In genomic region chr6:149028767-149029405, GRCh38 we compare ENCODE assay signal across 8 cellular contexts.
DNase-seq lines count a peak whose midpoint lies in the region; ATAC-seq, FAIRE-seq and TF ChIP-seq lines count a peak whose summit lies in the region.

No MANE protein-coding gene starts in this region.

- TF ChIP-seq CTCF in GM13977 (IDR thresholded peaks at IDR 0.05; ENCODE audit: extremely low read depth, insufficient read depth, missing control alignments) (peak; percentile 56), brain (conservative IDR thresholded peaks at IDR 0.05) (peak; percentile 81 to 88)

- H3K4me3 Mint-ChIP-seq in T-helper 1 cell treated with Interleukin-12 subunit alpha and Interleukin-12 subunit beta and Interleukin-4 antibody, amounts not matched to agents 30 μg/mL and 1 μg/mL, for 36 hours = peak overlapping the region; percentile 74
- peak overlapping the region in 1 of 5 experiments; percentile 65 for H3K4me3 Mint-ChIP-seq in brain

- peaks cover 51% of the 10 kb centered on the region for H3K4me1 Mint-ChIP-seq in T-helper 1 cell treated with Interleukin-12 subunit alpha and Interleukin-12 subunit beta and Interleukin-4 antibody, amounts not matched to agents 30 μg/mL and 1 μg/mL, for 36 hours (ENCODE audit: low read depth)
- peaks cover 27% of the 10 kb centered on the region for H3K4me1 Mint-ChIP-seq in brain

- no peaks in the 10 kb centered on the region for H3K27me3 Mint-ChIP-seq in T-helper 1 cell treated with Interleukin-12 subunit alpha and Interleukin-12 subunit beta and Interleukin-4 antibody, amounts not matched to agents 30 μg/mL and 1 μg/mL, for 36 hours (ENCODE audit: low read depth)
- H3K27me3 Mint-ChIP-seq in brain = no peaks in the 10 kb centered on the region

- DNase-seq in GM13977 (ENCODE audit: low spot score) = peak; percentile 63
- DNase-seq in NCI-H2029 treated with DMSO at 0.1 percent for 48 hours (lab: John Stamatoyannopoulos, UW) = peak; percentile 8
- DNase-seq in iPS-NIHi7 (ENCODE audit: extremely low spot score) = peak; percentile 44
- peak; percentile 33 to 47 for DNase-seq in stimulated activated CD4-positive, alpha-beta T cell treated with anti-CD3 and anti-CD28 coated beads, Interleukin-1b, Interleukin-23, amount 100 ng/mL, for 1 hour (ENCODE audit: low read depth in 2 of 2)

- peaks cover 8% of the 10 kb centered on the region for H3K9me3 Mint-ChIP-seq in T-helper 1 cell treated with Interleukin-12 subunit alpha and Interleukin-12 subunit beta and Interleukin-4 antibody, amounts not matched to agents 30 μg/mL and 1 μg/mL, for 36 hours
- no peaks in the 10 kb centered on the region for H3K9me3 Mint-ChIP-seq in brain

- no peak for ATAC-seq in HG03469 (IDR thresholded peaks at IDR 0.05; ENCODE audit: unreplicated experiment)

- peaks cover 6% of the 10 kb centered on the region for H3K36me3 Mint-ChIP-seq in T-helper 1 cell treated with Interleukin-12 subunit alpha and Interleukin-12 subunit beta and Interleukin-4 antibody, amounts not matched to agents 30 μg/mL and 1 μg/mL, for 36 hours (ENCODE audit: low read depth)
- no peaks in the 10 kb centered on the region for H3K36me3 Mint-ChIP-seq in brain

- peak overlapping the region; percentile 87 for H3K27ac Mint-ChIP-seq in T-helper 1 cell treated with Interleukin-12 subunit alpha and Interleukin-12 subunit beta and Interleukin-4 antibody, amounts not matched to agents 30 μg/mL and 1 μg/mL, for 36 hours
- H3K27ac Mint-ChIP-seq in brain = peak overlapping the region in 2 of 5 experiments; percentile 1 to 48

- peak; percentile 96 for FAIRE-seq in A204.1 (lab: Jason Lieb, UNC)

- in situ Hi-C loops in GM13977 (cut with MboI; ENCODE audit: low pct_unique_long_range_greater_than_20kb, low sequenced_read_pairs, unreplicated experiment) = no loop called here

Comparison
In these comparisons a context has a peak if more than half of its experiments do, and no peak if none do; other contexts are left out.
1. DNase-seq: peak in every context shown above with its lines; median percentile 63 in GM13977; 44 in iPS-NIHi7; 40 in stimulated activated CD4-positive, alpha-beta T cell treated with anti-CD3 and anti-CD28 coated beads, Interleukin-1b, Interleukin-23, amount 100 ng/mL, for 1 hour; 8 in NCI-H2029 treated with DMSO at 0.1 percent for 48 hours.